26 cellular contexts compared by ENCODE assay signal in genomic region chr12:30188602-30189326, GRCh38.
"Had no signal": no experiment of that assay in that cellular context is flagged by ENCODE, and none has a peak within 500 bp of the region (broad histone marks: within the 10 kb centered on the region; RNA-seq: fewer than 3 reads in every experiment).

No MANE protein-coding gene starts in this region.

- H3K4me3 ChIP-seq: ascending aorta, cardiac muscle cell, K562, Peyer's patch had no signal

- H3K27me3 ChIP-seq: ascending aorta, cardiac muscle cell, Peyer's patch had no signal

- H3K36me3 ChIP-seq: ascending aorta, cardiac muscle cell, Peyer's patch, WERI-Rb-1 had no signal

- DNase-seq: activated CD4-positive, alpha-beta T cell treated with anti-CD3 and anti-CD28 coated beads for 1 hour; activated CD4-positive, alpha-beta T cell treated with anti-CD3 and anti-CD28 coated beads for 48 hours; activated CD4-positive, CD25-positive, alpha-beta regulatory T cell; activated CD8-positive, alpha-beta T cell treated with anti-CD3 and anti-CD28 coated beads for 36 hours; activated gamma-delta T cell; activated naive CD4-positive, alpha-beta T cell treated with Interleukin-2 at 50 U/mL for 16 hours; activated naive CD8-positive, alpha-beta T cell treated with anti-CD3 and anti-CD28 coated beads, Interleukin-2, amount 10 ng/mL, durations not matched to agents 7 days and 5 days; activated T-cell treated with anti-CD3 and anti-CD28 coated beads, Interleukin-2, amount 50 U/mL, for 24 hours; amygdala; IMR-90; NCI-H1092 treated with DMSO at 0.1 percent for 48 hours; NCI-H1417; NCI-H146; NCI-H187 treated with DMSO at 0.1 percent for 48 hours; NCI-H2081; NCI-H2171 treated with DMSO at 0.1 percent for 48 hours; NCI-H2227 treated with DMSO at 0.1 percent for 48 hours; NCI-H524 treated with DMSO at 0.1 percent for 48 hours; PC-3; Peyer's patch; RPMI8226; T1000; WERI-Rb-1 had no signal

- H3K27ac ChIP-seq: ascending aorta, cardiac muscle cell, Peyer's patch, WERI-Rb-1 had no signal

- H3K9me3 ChIP-seq: ascending aorta, Peyer's patch had no signal

- ATAC-seq: activated CD8-positive, alpha-beta T cell treated with anti-CD3 and anti-CD28 coated beads for 36 hours; K562; PC-3 had no signal

- H3K4me1 ChIP-seq: ascending aorta, Peyer's patch had no signal
